In the genomic region with DNA sequence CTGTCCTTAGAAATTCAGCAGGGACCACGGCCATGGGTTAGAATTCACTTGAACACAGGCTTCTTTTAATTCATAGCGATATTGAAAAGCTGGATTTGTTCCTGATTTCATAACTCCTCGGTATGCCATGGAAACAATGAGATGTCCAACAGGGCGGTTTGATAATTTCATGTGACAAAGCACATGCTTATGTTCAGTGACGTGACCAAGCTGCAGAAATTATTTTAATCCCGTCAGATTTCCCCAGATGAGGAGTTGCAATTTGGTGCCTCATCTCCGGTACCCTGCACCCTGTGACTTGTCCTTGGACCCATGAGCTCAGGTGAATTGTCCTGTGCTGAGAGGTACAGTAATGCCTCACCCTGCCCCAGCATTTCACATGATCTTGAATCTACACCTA, we compare ENCODE assay signal across 30 cellular contexts.
"Had no signal": no experiment of that assay in that cellular context is flagged by ENCODE, and none has a peak within 500 bp of the region (broad histone marks: within the 10 kb centered on the region; RNA-seq: fewer than 3 reads in every experiment).

No MANE protein-coding gene starts in this region.

- DNase-seq: activated CD4-positive, alpha-beta T cell treated with anti-CD3 and anti-CD28 coated beads for 48 hours; activated CD4-positive, alpha-beta T cell treated with anti-CD3 and anti-CD28 coated beads, Interleukin-2, amount 50 U/mL, for 4 hours; activated CD4-positive, CD25-positive, alpha-beta regulatory T cell treated with anti-CD3 and anti-CD28 coated beads, Interleukin-2, amount 50 U/mL, for 72 hours; activated CD8-positive, alpha-beta memory T cell treated with anti-CD3 and anti-CD28 coated beads, Interleukin-2, amount 10 ng/mL, durations not matched to agents 7 days and 5 days; activated effector memory CD4-positive, alpha-beta T cell treated with anti-CD3 and anti-CD28 coated beads, Interleukin-2, amount 50 U/mL, for 16 hours; activated naive CD4-positive, alpha-beta T cell treated with Interleukin-2 at 50 U/mL for 16 hours; activated naive CD8-positive, alpha-beta T cell treated with anti-CD3 and anti-CD28 coated beads, Interleukin-2, amount 50 U/mL, for 24 hours; activated T-cell treated with anti-CD3 and anti-CD28 coated beads, Interleukin-2, amount 50 U/mL, for 4 hours; amniotic stem cell; brain microvascular endothelial cell; KBM-7; NCI-H1048; NCI-H1417 treated with DMSO at 0.1 percent for 48 hours; NCI-H1694; NCI-H2029; NCI-H2107; NCI-H2171 treated with DMSO at 0.1 percent for 48 hours; NCI-H345; NCI-H510A; NCI-H526 treated with DMSO at 0.1 percent for 48 hours; NK-92 treated with Interleukin-12 subunit alpha and Interleukin-12 subunit beta, amount 100 ng/mL, for 24 hours; OCI-M1; Right ventricle myocardium superior had no signal

- H3K4me3 ChIP-seq: cardiac muscle cell, SJSA1 had no signal

- H3K4me1 Mint-ChIP-seq: activated CD8-positive, alpha-beta memory T cell treated with anti-CD3 and anti-CD28 coated beads, Interleukin-2, amount 10 ng/mL, durations not matched to agents 7 days and 5 days; activated naive CD8-positive, alpha-beta T cell treated with anti-CD3 and anti-CD28 coated beads, Interleukin-2, amount 50 U/mL, for 24 hours had no signal

- H3K9me3 Mint-ChIP-seq: activated naive CD4-positive, alpha-beta T cell treated with anti-CD3 and anti-CD28 coated beads, Interleukin-2, amount 50 U/mL, for 72 hours; activated naive CD8-positive, alpha-beta T cell treated with anti-CD3 and anti-CD28 coated beads, Interleukin-2, amount 50 U/mL, for 24 hours; activated T-cell treated with anti-CD3 and anti-CD28 coated beads, Interleukin-2, amount 50 U/mL, for 4 hours; T-helper 1 cell treated with Interleukin-12 subunit alpha and Interleukin-12 subunit beta and Interleukin-4 antibody, amounts not matched to agents 30 μg/mL and 1 μg/mL, for 36 hours; WTC11 had no signal

- H3K36me3 ChIP-seq: brain microvascular endothelial cell, cardiac muscle cell, SJSA1 had no signal

- H3K9me3 ChIP-seq: SJSA1 had no signal

- ATAC-seq: activated CD8-positive, alpha-beta memory T cell treated with anti-CD3 and anti-CD28 coated beads, Interleukin-2, amount 10 ng/mL, durations not matched to agents 7 days and 5 days; activated naive CD4-positive, alpha-beta T cell treated with anti-CD3 and anti-CD28 coated beads, Interleukin-2, amount 50 U/mL, for 72 hours; activated naive CD8-positive, alpha-beta T cell treated with anti-CD3 and anti-CD28 coated beads, Interleukin-2, amount 50 U/mL, for 24 hours; activated T-cell treated with anti-CD3 and anti-CD28 coated beads, Interleukin-2, amount 50 U/mL, for 4 hours; Panc1 had no signal

- H3K27me3 ChIP-seq: brain microvascular endothelial cell, cardiac muscle cell, SJSA1 had no signal

- H3K36me3 Mint-ChIP-seq: activated CD8-positive, alpha-beta memory T cell treated with anti-CD3 and anti-CD28 coated beads, Interleukin-2, amount 10 ng/mL, durations not matched to agents 7 days and 5 days; activated naive CD4-positive, alpha-beta T cell treated with anti-CD3 and anti-CD28 coated beads, Interleukin-2, amount 50 U/mL, for 72 hours; WTC11 had no signal

- H3K27ac Mint-ChIP-seq: activated CD8-positive, alpha-beta memory T cell treated with anti-CD3 and anti-CD28 coated beads, Interleukin-2, amount 10 ng/mL, durations not matched to agents 7 days and 5 days; activated naive CD4-positive, alpha-beta T cell treated with anti-CD3 and anti-CD28 coated beads, Interleukin-2, amount 50 U/mL, for 72 hours; activated naive CD8-positive, alpha-beta T cell treated with anti-CD3 and anti-CD28 coated beads, Interleukin-2, amount 50 U/mL, for 24 hours; T-helper 1 cell treated with Interleukin-12 subunit alpha and Interleukin-12 subunit beta and Interleukin-4 antibody, amounts not matched to agents 30 μg/mL and 1 μg/mL, for 36 hours; WTC11 had no signal

- H3K27ac ChIP-seq: brain microvascular endothelial cell, cardiac muscle cell, RWPE1, SJSA1 had no signal

- H3K4me3 Mint-ChIP-seq: activated CD8-positive, alpha-beta memory T cell treated with anti-CD3 and anti-CD28 coated beads, Interleukin-2, amount 10 ng/mL, durations not matched to agents 7 days and 5 days; activated naive CD8-positive, alpha-beta T cell treated with anti-CD3 and anti-CD28 coated beads, Interleukin-2, amount 50 U/mL, for 24 hours; activated T-cell treated with anti-CD3 and anti-CD28 coated beads, Interleukin-2, amount 50 U/mL, for 4 hours; T-helper 1 cell treated with Interleukin-12 subunit alpha and Interleukin-12 subunit beta and Interleukin-4 antibody, amounts not matched to agents 30 μg/mL and 1 μg/mL, for 36 hours; WTC11 had no signal
